Comparison of ENCODE assay signal across 8 cellular contexts in genomic region chr6:3022765-3023662, GRCh38. TPM values are rescaled to one million over a fixed set of nuclear protein-coding genes. Genes with fewer than 3 reads are reported as not detected.
DNase-seq lines count a peak whose midpoint lies in the region; ATAC-seq and TF ChIP-seq lines count a peak whose summit lies in the region.

No MANE protein-coding gene starts in this region.

- H3K4me3 ChIP-seq in HUES6 (ENCODE audit: low read depth, low read length) (peak overlapping the region; percentile 58), fibroblast of pulmonary artery (replicated peaks; ENCODE audit: low read depth, low read length) (peak overlapping the region; percentile 27), skeletal muscle satellite cell (ENCODE audit: low read length) (peak overlapping the region; percentile 64)

- peaks cover 31% of the 10 kb centered on the region for H3K36me3 Mint-ChIP-seq in activated CD4-positive, alpha-beta memory T cell treated with anti-CD3 and anti-CD28 coated beads for 36 hours

- CTCF ChIA-PET in activated CD4-positive, alpha-beta memory T cell treated with anti-CD3 and anti-CD28 coated beads for 36 hours (lab: Charles Lee), result interaction anchor here (0.9 to 5.1 kb wide), 5 partner anchors 21 to 45 kb away, joined by 3 to 37 read pairs (median 3); partner anchors contain the start of gene RIPK1

- peak overlapping the region; percentile 98 for H3K27ac Mint-ChIP-seq in activated CD4-positive, alpha-beta memory T cell treated with anti-CD3 and anti-CD28 coated beads for 36 hours

- 0 out of 2 replicates have a peak, but pooled peaks cover 2% of the 10 kb centered on the region for H3K9me3 ChIP-seq in HUES6 (ENCODE audit: control insufficient read depth, insufficient read depth, low read depth, low read length)
- no peaks in the 10 kb centered on the region for H3K9me3 ChIP-seq in skeletal muscle satellite cell (replicated peaks; ENCODE audit: low read length)

- no peaks in the 10 kb centered on the region for H3K27me3 ChIP-seq in HUES6 (ENCODE audit: control insufficient read depth, insufficient read depth, low read length)
- no peaks in the 10 kb centered on the region for H3K27me3 ChIP-seq in skeletal muscle satellite cell (ENCODE audit: control insufficient read depth, insufficient read depth, low read length)

- no peaks in the 10 kb centered on the region for H3K27me3 Mint-ChIP-seq in activated CD4-positive, alpha-beta memory T cell treated with anti-CD3 and anti-CD28 coated beads for 36 hours

- peak overlapping the region; percentile 65 for H3K4me2 ChIP-seq in skeletal muscle satellite cell (ENCODE audit: low read length)

- POLR2A ChIA-PET in activated CD4-positive, alpha-beta memory T cell treated with anti-CD3 and anti-CD28 coated beads for 36 hours (lab: Charles Lee), result interaction anchor here (0.9 to 1.9 kb wide), 6 partner anchors 24 to 258 kb away, joined by 3 to 9 read pairs (median 4); partner anchors contain the start of genes NQO2, RIPK1 and WRNIP1

- peak overlapping the region; percentile 96 for H3K4me3 Mint-ChIP-seq in activated CD4-positive, alpha-beta memory T cell treated with anti-CD3 and anti-CD28 coated beads for 36 hours

- H3K9me3 Mint-ChIP-seq in activated CD4-positive, alpha-beta memory T cell treated with anti-CD3 and anti-CD28 coated beads for 36 hours, result peaks cover 3% of the 10 kb centered on the region

- intact Hi-C loops in activated CD4-positive, alpha-beta memory T cell treated with anti-CD3 and anti-CD28 coated beads for 36 hours (cut with micrococcal nuclease), result loop anchor here (1.0 to 5.0 kb wide), 3 partner anchors 24 to 36 kb away; partner anchors contain the start of gene NQO2

- peak overlapping the region; percentile 63; the same call in 1 of the 2 replicates for H3K27ac ChIP-seq in HUES6 (ENCODE audit: low read depth, low read length)

- H3K4me1 Mint-ChIP-seq in activated CD4-positive, alpha-beta memory T cell treated with anti-CD3 and anti-CD28 coated beads for 36 hours (ENCODE audit: low read depth), result peaks cover 63% of the 10 kb centered on the region

- H3K9ac ChIP-seq in HUES6 (ENCODE audit: low read length), result peak overlapping the region; percentile 78
- H3K9ac ChIP-seq in skeletal muscle satellite cell (ENCODE audit: low read depth, low read length), result peak overlapping the region; percentile 56

- peak; percentile 74 for DNase-seq in DMS53 (lab: John Stamatoyannopoulos, UW)
- DNase-seq in activated CD4-positive, alpha-beta memory T cell treated with anti-CD3 and anti-CD28 coated beads for 36 hours, result peak; percentile 64
- DNase-seq in fibroblast of pulmonary artery (ENCODE audit: low read depth), result no peak
- no peak for DNase-seq in hypothalamus (lab: John Stamatoyannopoulos, UW)

- H3K4me1 ChIP-seq in HUES6 (ENCODE audit: control insufficient read depth, insufficient read depth, low read length) (peaks cover 23% of the 10 kb centered on the region), skeletal muscle satellite cell (ENCODE audit: control insufficient read depth, insufficient read depth, low read length) (peaks cover 23% of the 10 kb centered on the region)

- ATAC-seq in GM18520 (IDR thresholded peaks at IDR 0.05; ENCODE audit: unreplicated experiment) (no peak), GM19467 (IDR thresholded peaks at IDR 0.05; ENCODE audit: unreplicated experiment) (no peak)

- TF ChIP-seq CTCF in fibroblast of pulmonary artery (IDR thresholded peaks at IDR 0.05; ENCODE audit: low read length, missing control alignments), result no peak

- H3K36me3 ChIP-seq in HUES6 (ENCODE audit: control insufficient read depth, insufficient read depth, low read length) (peaks cover 28% of the 10 kb centered on the region), skeletal muscle satellite cell (ENCODE audit: insufficient read depth, low read length) (no peaks in the 10 kb centered on the region)

RNA-seq across cellular contexts. Expression of gene NQO2, which starts 23.3 kb away (rescaled TPM):
- 10 to 100 TPM; 36.1 to 38.9 TPM for total RNA-seq in activated CD4-positive, alpha-beta memory T cell treated with anti-CD3 and anti-CD28 coated beads for 36 hours
- 47.2 and 47.7 TPM in 2 replicates for total RNA-seq in skeletal muscle satellite cell (2012; rRNA removed)

RNA-seq across cellular contexts. Expression of gene RIPK1, which starts 45.3 kb away (rescaled TPM):
- total RNA-seq in activated CD4-positive, alpha-beta memory T cell treated with anti-CD3 and anti-CD28 coated beads for 36 hours, result 10 to 100 TPM; 18.5 to 18.6 TPM
- 12.2 and 13.9 TPM in 2 replicates for total RNA-seq in skeletal muscle satellite cell (2012; rRNA removed)

RNA-seq across cellular contexts. Expression of gene SERPINB6, which starts 51.6 kb away (rescaled TPM):
- total RNA-seq in activated CD4-positive, alpha-beta memory T cell treated with anti-CD3 and anti-CD28 coated beads for 36 hours, result 10 to 100 TPM; 59.0 to 64.7 TPM
- total RNA-seq in skeletal muscle satellite cell (2012; rRNA removed), result 81.6 and 82.6 TPM in 2 replicates

Comparison
In these comparisons a context has a peak if more than half of its experiments do, and no peak if none do; other contexts are left out.
1. DNase-seq: peak in DMS53 (single experiment) and activated CD4-positive, alpha-beta memory T cell treated with anti-CD3 and anti-CD28 coated beads for 36 hours (single experiment); none in fibroblast of pulmonary artery (single experiment) and hypothalamus (0 of 51).
2. Peak in every context shown above with its lines, with median percentiles within 50 percentile points of each other: H3K4me3 ChIP-seq.